1 cellular context compared by ENCODE assay signal in the genomic region with DNA sequence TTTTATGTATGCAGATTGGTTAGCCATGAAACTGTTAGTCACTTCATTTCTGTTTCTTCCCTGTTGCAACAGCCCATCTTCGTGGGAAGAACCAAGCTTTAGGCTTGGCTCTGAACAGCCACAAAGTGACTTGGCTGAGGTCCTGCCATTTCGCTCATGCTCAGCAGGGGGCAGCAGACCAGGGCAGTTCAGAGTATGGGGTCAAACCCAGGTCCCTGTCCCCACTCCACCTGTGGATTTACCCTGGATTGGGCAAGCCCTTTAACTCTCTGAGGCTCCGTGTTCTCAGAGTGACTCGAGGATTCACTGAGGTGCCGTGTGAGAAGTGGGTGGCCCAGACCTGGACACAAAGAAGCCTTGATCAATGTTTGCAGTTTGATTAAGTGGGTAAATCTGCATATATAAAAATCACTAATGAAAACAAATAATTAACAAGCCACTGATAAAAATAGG.
TF ChIP-seq lines count a peak whose summit lies in the region.

No MANE protein-coding gene starts in this region.

TF ChIP-seq in GM23338, 12 proteins besides CTCF, POLR2A, EP300 and RAD21 (continued from another document):
- no peak for TF ChIP-seq ETS1 (IDR thresholded peaks at IDR 0.05)
- no peak for TF ChIP-seq EZH2 (IDR thresholded peaks at IDR 0.05; ENCODE audit: low read depth, unreplicated experiment)
- no peak for TF ChIP-seq ZNF114 (CRISPR knock-in tag; IDR thresholded peaks at IDR 0.05)
- no peak for TF ChIP-seq STAT1 (IDR thresholded peaks at IDR 0.05; ENCODE audit: unreplicated experiment)
- no peak for TF ChIP-seq NANOG (IDR thresholded peaks at IDR 0.05; ENCODE audit: borderline replicate concordance)
- TF ChIP-seq ZNF462 (CRISPR knock-in tag; IDR thresholded peaks at IDR 0.05), result no peak
- TF ChIP-seq POLR2AphosphoS5 (IDR thresholded peaks at IDR 0.05; ENCODE audit: low read depth), result no peak
- no peak for TF ChIP-seq CREB1 (CRISPR knock-in tag; IDR thresholded peaks at IDR 0.05; ENCODE audit: low read depth)
